ENCODE assay signal across 30 cellular contexts in genomic region chr12:98935847-98936246, GRCh38.
"Had no signal": no experiment of that assay in that cellular context is flagged by ENCODE, and none has a peak within 500 bp of the region (broad histone marks: within the 10 kb centered on the region; RNA-seq: fewer than 3 reads in every experiment).

No MANE protein-coding gene starts in this region.

- H3K27ac ChIP-seq: ascending aorta, cardiac muscle cell, VCaP had no signal

- DNase-seq: activated B cell treated with CpG ODN at 0.5 μM for 24 hours; activated CD4-positive, alpha-beta memory T cell treated with anti-CD3 and anti-CD28 coated beads for 36 hours; activated CD4-positive, alpha-beta T cell treated with anti-CD3 and anti-CD28 coated beads for 4 hours; activated CD4-positive, alpha-beta T cell treated with anti-CD3 and anti-CD28 coated beads, Interleukin-2, amount 10 ng/mL, durations not matched to agents 24 days and 14 days; activated CD4-positive, alpha-beta T cell treated with anti-CD3 and anti-CD28 coated beads, Interleukin-2, amount 50 U/mL, for 1 hour; activated CD4-positive, alpha-beta T cell treated with anti-CD3 and anti-CD28 coated beads, Interleukin-2, amount 50 U/mL, for 4 hours; activated CD4-positive, CD25-positive, alpha-beta regulatory T cell treated with anti-CD3 and anti-CD28 coated beads, Interleukin-2, amount 50 U/mL, for 72 hours; activated CD8-positive, alpha-beta memory T cell treated with anti-CD3 and anti-CD28 coated beads, Interleukin-2, amount 50 U/mL, for 4 hours; activated CD8-positive, alpha-beta T cell treated with anti-CD3 and anti-CD28 coated beads for 36 hours; activated effector memory CD4-positive, alpha-beta T cell treated with anti-CD3 and anti-CD28 coated beads, Interleukin-2, amount 50 U/mL, for 16 hours; activated gamma-delta T cell treated with Interleukin-2 at 50 U/mL for 16 hours; activated naive CD4-positive, alpha-beta T cell; activated naive CD4-positive, alpha-beta T cell treated with anti-CD3 and anti-CD28 coated beads for 36 hours; activated naive CD4-positive, alpha-beta T cell treated with anti-CD3 and anti-CD28 coated beads, Interleukin-2, amount 50 U/mL, for 16 hours; activated naive CD8-positive, alpha-beta T cell treated with anti-CD3 and anti-CD28 coated beads for 36 hours; activated T-cell treated with anti-CD3 and anti-CD28 coated beads for 4 hours; activated T-cell treated with anti-CD3 and anti-CD28 coated beads, Interleukin-2, amount 50 U/mL, for 1 hour; activated T-cell treated with anti-CD3 and anti-CD28 coated beads, Interleukin-2, amount 50 U/mL, for 4 hours; activated T-cell treated with anti-CD3 and anti-CD28 coated beads, Interleukin-2, amount 50 U/mL, for 72 hours; amygdala; anterior cingulate cortex; caudate nucleus; cerebellar nuclear complex; T-helper 2 cell; T-helper 9 cell had no signal

- H3K4me1 ChIP-seq: ascending aorta had no signal

- ATAC-seq: activated CD8-positive, alpha-beta T cell treated with anti-CD3 and anti-CD28 coated beads for 36 hours; activated naive CD4-positive, alpha-beta T cell treated with anti-CD3 and anti-CD28 coated beads, Interleukin-2, amount 50 U/mL, for 72 hours; activated T-cell treated with anti-CD3 and anti-CD28 coated beads, Interleukin-2, amount 50 U/mL, for 4 hours; activated T-cell treated with anti-CD3 and anti-CD28 coated beads, Interleukin-2, amount 50 U/mL, for 72 hours; activated T-helper 17 cell treated with anti-CD3 and anti-CD28 coated beads, Interleukin-2, amount 50 U/mL, for 72 hours had no signal

- H3K36me3 ChIP-seq: ascending aorta, cardiac muscle cell had no signal

- H3K27me3 ChIP-seq: ascending aorta, cardiac muscle cell had no signal

- H3K4me3 ChIP-seq: ascending aorta, cardiac muscle cell had no signal
